10 cellular contexts compared by ENCODE assay signal in genomic region chr19:34964598-34964997, GRCh38. TPM values are rescaled to one million over a fixed set of nuclear protein-coding genes. Genes with fewer than 3 reads are reported as not detected.
A peak's percentile ranks its signal among the peaks of the same experiment; 100 is the strongest.
DNase-seq lines count a peak whose midpoint lies in the region; ATAC-seq, FAIRE-seq and TF ChIP-seq lines count a peak whose summit lies in the region.
"Had no signal": no experiment of that assay in that cellular context is flagged by ENCODE, and none has a peak within 500 bp of the region (broad histone marks: within the 10 kb centered on the region; RNA-seq: fewer than 3 reads in every experiment).

No MANE protein-coding gene starts in this region.

- H3K27me3 Mint-ChIP-seq in GM23338 (ENCODE audit: insufficient read depth, low read depth, poor library complexity) (peaks cover 25% of the 10 kb centered on the region), naive B cell (peaks cover 0 to 13% (median 5%) of the 10 kb centered on the region in 3 donors)
- no peaks in the 10 kb centered on the region for H3K27me3 Mint-ChIP-seq in activated naive CD8-positive, alpha-beta T cell treated with anti-CD3 and anti-CD28 coated beads, Interleukin-2, amount 50 U/mL, for 24 hours

- H3K4me3 Mint-ChIP-seq in GM23338 = peak overlapping the region; percentile 75
- peak overlapping the region; percentile 71 for H3K4me3 Mint-ChIP-seq in activated naive CD8-positive, alpha-beta T cell treated with anti-CD3 and anti-CD28 coated beads, Interleukin-2, amount 50 U/mL, for 24 hours
- H3K4me3 Mint-ChIP-seq in naive B cell = peak overlapping the region; percentile 72 to 92 (median 88)

- H2AFZ ChIP-seq in GM23338 = peak overlapping the region; percentile 97; the same call in 1 of the 2 replicates

- H3K36me3 Mint-ChIP-seq in GM23338 (ENCODE audit: low read depth) (peaks cover 59% of the 10 kb centered on the region), naive B cell (peaks cover 27 to 28% of the 10 kb centered on the region in 2 donors)
- peaks cover 34% of the 10 kb centered on the region for H3K36me3 Mint-ChIP-seq in activated naive CD8-positive, alpha-beta T cell treated with anti-CD3 and anti-CD28 coated beads, Interleukin-2, amount 50 U/mL, for 24 hours (ENCODE audit: low read depth)

- WGBS in A549 (ENCODE audit: missing lambda C conversion rate) = 51% methylated on average over 6 of the region's 6 CpGs

- no peak for TF ChIP-seq RAD21 in A549 (conservative IDR thresholded peaks at IDR 0.05 in 1 of 2, IDR thresholded peaks at IDR 0.05 in 1 of 2)

- peaks cover 15% of the 10 kb centered on the region for H3K79me2 ChIP-seq in GM23338 (replicated peaks; ENCODE audit: insufficient read depth)

- H3K4me1 Mint-ChIP-seq in GM23338 (peaks cover 13% of the 10 kb centered on the region), naive B cell (peaks cover 30 to 34% (median 30%) of the 10 kb centered on the region in 3 donors)
- peaks cover 22% of the 10 kb centered on the region for H3K4me1 Mint-ChIP-seq in activated naive CD8-positive, alpha-beta T cell treated with anti-CD3 and anti-CD28 coated beads, Interleukin-2, amount 50 U/mL, for 24 hours

- H3K4me2 ChIP-seq in A549 (peak overlapping the region; percentile 94), GM23338 (peak overlapping the region; percentile 97)

- no peak for TF ChIP-seq EP300 in A549 (IDR thresholded peaks at IDR 0.05)

- no peak overlapping the region for H3K27ac Mint-ChIP-seq in GM23338
- H3K27ac Mint-ChIP-seq in activated naive CD8-positive, alpha-beta T cell treated with anti-CD3 and anti-CD28 coated beads, Interleukin-2, amount 50 U/mL, for 24 hours = no peak overlapping the region
- H3K27ac Mint-ChIP-seq in naive B cell = no peak overlapping the region

- peak; percentile 49 for FAIRE-seq in A549 (lab: Jason Lieb, UNC)
- FAIRE-seq: bronchial epithelial cell had no signal

- POLR2A ChIA-PET in A549 (lab: Yijun Ruan, JAX) = interaction anchor here (0.7 kb wide), 1 partner anchor 287 kb away, joined by 3 read pairs; the partner anchor contains the start of gene ZNF302

- ATAC-seq in A549 = no peak; a peak in 1 of 6 replicates
- ATAC-seq in GM23338 = no peak
- ATAC-seq in activated naive CD8-positive, alpha-beta T cell treated with anti-CD3 and anti-CD28 coated beads, Interleukin-2, amount 50 U/mL, for 24 hours = no peak
- no peak for ATAC-seq in naive B cell (ENCODE audit: low read depth in 2 of 2)
- ATAC-seq in GM21381 (IDR thresholded peaks at IDR 0.05; ENCODE audit: unreplicated experiment) = no peak
- no peak for ATAC-seq in HG02763 (IDR thresholded peaks at IDR 0.05; ENCODE audit: unreplicated experiment)

- TF ChIP-seq POLR2A in A549 (IDR thresholded peaks at IDR 0.05; ENCODE audit: low read length) = no peak

- H3K9me2 ChIP-seq in GM23338 (ENCODE audit: insufficient read depth) = no peaks in the 10 kb centered on the region

- H3K36me3 ChIP-seq in GM23338 (ENCODE audit: insufficient read depth) = peaks cover under 1% of the 10 kb centered on the region; the same call in 1 of the 2 replicates

- DNase-seq in A549 (ENCODE audit: low read depth in 1 of 2, low spot score in 1 of 2) = no peak
- DNase-seq in GM23338 (ENCODE audit: low spot score) = no peak
- DNase-seq in activated naive CD8-positive, alpha-beta T cell treated with anti-CD3 and anti-CD28 coated beads, Interleukin-2, amount 50 U/mL, for 24 hours = no peak
- DNase-seq in naive B cell = no peak
- DNase-seq in stimulated activated CD8-positive, alpha-beta memory T cell treated with anti-CD3 and anti-CD28 coated beads, Interleukin-4, amount 100 ng/mL, for 48 hours = no peak
- no peak for DNase-seq in SKM-1 (lab: John Stamatoyannopoulos, UW; ENCODE audit: unreplicated experiment)
- DNase-seq: SHP77 treated with DMSO at 0.1 percent for 48 hours had no signal

- H3K27ac ChIP-seq in A549 (peak overlapping the region in 1 of 2 experiments; percentile 90; a peak in 4 of 6 replicates), GM23338 (ENCODE audit: low read depth) (no peak overlapping the region)

- H3K9me3 ChIP-seq in A549 = peaks cover 37% of the 10 kb centered on the region

- H4K20me1 ChIP-seq in GM23338 (replicated peaks; ENCODE audit: insufficient read depth) = no peaks in the 10 kb centered on the region

- H3K4me1 ChIP-seq in A549 (peaks cover 11% of the 10 kb centered on the region; the same call in 1 of the 3 replicates), GM23338 (ENCODE audit: insufficient read depth) (peaks cover 13% of the 10 kb centered on the region)

- no peak for TF ChIP-seq CTCF in A549 (IDR thresholded peaks at IDR 0.05)
- TF ChIP-seq CTCF in GM23338 (conservative IDR thresholded peaks at IDR 0.05; ENCODE audit: low read depth in 2 of 2) = no peak

- CTCF ChIA-PET in A549 (lab: Yijun Ruan, JAX) = interaction anchor here (1.2 to 61.4 kb wide), 5 partner anchors 8 to 136 kb away, joined by 3 to 1860 read pairs (median 6); partner anchors contain the start of genes GRAMD1A and SCN1B

- peaks cover 11% of the 10 kb centered on the region for H3K27me3 ChIP-seq in GM23338 (ENCODE audit: insufficient read depth)

- peaks cover 66% of the 10 kb centered on the region for H3K9me3 Mint-ChIP-seq in GM23338
- H3K9me3 Mint-ChIP-seq in activated naive CD8-positive, alpha-beta T cell treated with anti-CD3 and anti-CD28 coated beads, Interleukin-2, amount 50 U/mL, for 24 hours = peaks cover 37% of the 10 kb centered on the region
- H3K9me3 Mint-ChIP-seq in naive B cell = peaks cover 22 to 62% (median 46%) of the 10 kb centered on the region in 7 donors

- H3F3A ChIP-seq in GM23338 (replicated peaks; ENCODE audit: low read depth) = 0 out of 2 replicates have a peak, but pooled peaks cover 3% of the 10 kb centered on the region

- H3K4me3 ChIP-seq in A549 (peak overlapping the region; percentile 87), GM23338 (peak overlapping the region; percentile 97)

TF ChIP-seq in A549, 52 proteins besides CTCF, POLR2A, EP300 and RAD21 (continues in another document):
- TF ChIP-seq MYC (IDR thresholded peaks at IDR 0.05; ENCODE audit: borderline replicate concordance, low read length) (no peak), GATA3 (IDR thresholded peaks at IDR 0.05; ENCODE audit: borderline replicate concordance) (no peak)

TF ChIP-seq in GM23338, 12 proteins besides CTCF, POLR2A, EP300 and RAD21 (continues in another document):
- TF ChIP-seq POLR2AphosphoS5 (IDR thresholded peaks at IDR 0.05; ENCODE audit: low read depth) = no peak
- TF ChIP-seq ETS1 (IDR thresholded peaks at IDR 0.05) = no peak
- TF ChIP-seq CREB1 (CRISPR knock-in tag; IDR thresholded peaks at IDR 0.05; ENCODE audit: low read depth) = no peak
- no peak for TF ChIP-seq NANOG (IDR thresholded peaks at IDR 0.05; ENCODE audit: borderline replicate concordance)
- TF ChIP-seq ZNF114 (CRISPR knock-in tag; IDR thresholded peaks at IDR 0.05) = no peak
- no peak for TF ChIP-seq EZH2 (IDR thresholded peaks at IDR 0.05; ENCODE audit: low read depth, unreplicated experiment)
- no peak for TF ChIP-seq ZNF331 (CRISPR knock-in tag; IDR thresholded peaks at IDR 0.05; ENCODE audit: low read depth)
- TF ChIP-seq EZH2phosphoT487 (IDR thresholded peaks at IDR 0.05; ENCODE audit: unreplicated experiment) = no peak

RNA-seq across cellular contexts. Expression of gene ZNF792, which starts 0.6 kb away (rescaled TPM):
- polyA plus RNA-seq in A549 (2011; rRNA removed) = 3.7 and 5.0 TPM in 2 replicates
- polyA plus RNA-seq in A549 (2012; cell fraction: cytosol; rRNA removed) = 1.2 and 1.4 TPM in 2 replicates
- polyA plus RNA-seq in A549 (2012; cell fraction: nucleus; rRNA removed) = 1.2 and 1.7 TPM in 2 replicates
- 1.9 to 2.2 TPM (median 2.0 TPM) in 3 replicates for polyA plus RNA-seq in A549 (2017; fragmentation: RNase III; extraction: RNeasy Plus Mini Kit Qiagen cat#74134 plus additional on column Dnase treatment)
- 11.1 and 15.0 TPM in 2 replicates for polyA minus RNA-seq in A549 (2011; rRNA and poly(A)+ RNA removed)
- 8.8 and 12.8 TPM in 2 replicates for total RNA-seq in GM23338 (2014; rRNA removed; shearing (Covaris generic))
- polyA plus RNA-seq in GM23338 (2016; fragmentation: Nextera tagmentation; extraction: Ambion mirVana) = 1.3 and 1.6 TPM in 2 replicates
- polyA plus RNA-seq in naive B cell (ENCODE audit: low read depth in 6 of 6) = 10 to 100 TPM in 2 of 6 donors, 1 to 10 TPM in 4; 6.7 to 14.7 (median 8.8) TPM

RNA-seq across cellular contexts. Expression of gene GRAMD1A, which starts 35.5 kb away (rescaled TPM):
- polyA plus RNA-seq in A549 (2011; rRNA removed) = 184 and 221 TPM in 2 replicates
- 170 and 209 TPM in 2 replicates for polyA plus RNA-seq in A549 (2012; cell fraction: cytosol; rRNA removed)
- polyA plus RNA-seq in A549 (2012; cell fraction: nucleus; rRNA removed) = 411 and 413 TPM in 2 replicates
- polyA plus RNA-seq in A549 (2017; fragmentation: RNase III; extraction: RNeasy Plus Mini Kit Qiagen cat#74134 plus additional on column Dnase treatment) = 104 to 131 TPM (median 128 TPM) in 3 replicates
- polyA minus RNA-seq in A549 (2011; rRNA and poly(A)+ RNA removed) = 237 and 239 TPM in 2 replicates
- total RNA-seq in GM23338 (2014; rRNA removed; shearing (Covaris generic)) = 141 and 174 TPM in 2 replicates
- 122 and 125 TPM in 2 replicates for polyA plus RNA-seq in GM23338 (2016; fragmentation: Nextera tagmentation; extraction: Ambion mirVana)
- 10 to 100 TPM; 10.4 to 29.3 (median 12.3) TPM for polyA plus RNA-seq in naive B cell (ENCODE audit: low read depth in 6 of 6)

RNA-seq across cellular contexts. Expression of gene ZNF30, which starts 37.9 kb away (rescaled TPM):
- polyA plus RNA-seq in A549 (2011; rRNA removed) (9.4 and 11.2 TPM in 2 replicates), A549 (2017; fragmentation: RNase III; extraction: RNeasy Plus Mini Kit Qiagen cat#74134 plus additional on column Dnase treatment) (5.1 to 5.7 TPM (median 5.4 TPM) in 3 replicates), GM23338 (2016; fragmentation: Nextera tagmentation; extraction: Ambion mirVana) (3.3 and 4.1 TPM in 2 replicates), naive B cell (ENCODE audit: low read depth in 6 of 6) (1 to 10 TPM in 5 of 6 donors, not detected in 1; 2.9 to 8.2 (median 4.9) TPM)
- polyA plus RNA-seq in A549 (2012; cell fraction: cytosol; rRNA removed) = 2.9 and 3.0 TPM in 2 replicates
- 2.0 and 2.8 TPM in 2 replicates for polyA plus RNA-seq in A549 (2012; cell fraction: nucleus; rRNA removed)
- polyA minus RNA-seq in A549 (2011; rRNA and poly(A)+ RNA removed) = 10.2 and 10.9 TPM in 2 replicates
- total RNA-seq in GM23338 (2014; rRNA removed; shearing (Covaris generic)) = 4.0 and 18.7 TPM in 2 replicates
